In genomic region chr14:24255931-24256696, GRCh38 we compare ENCODE assay signal across 21 cellular contexts.
"Had no signal": no experiment of that assay in that cellular context is flagged by ENCODE, and none has a peak within 500 bp of the region (broad histone marks: within the 10 kb centered on the region; RNA-seq: fewer than 3 reads in every experiment).

No MANE protein-coding gene starts in this region.

- H3K36me3 Mint-ChIP-seq: brain had no signal

- H3K4me3 Mint-ChIP-seq: activated CD4-positive, alpha-beta T cell treated with anti-CD3 and anti-CD28 coated beads, Interleukin-2, amount 10 ng/mL, durations not matched to agents 7 days and 5 days; activated CD8-positive, alpha-beta T cell treated with anti-CD3 and anti-CD28 coated beads for 36 hours; activated naive CD8-positive, alpha-beta T cell treated with anti-CD3 and anti-CD28 coated beads, Interleukin-2, amount 50 U/mL, for 24 hours; activated T-helper 1 cell treated with anti-CD3 and anti-CD28 coated beads, Interleukin-12 subunit alpha, Interleukin-12 subunit beta, Interleukin-2, Interleukin-4 antibody, amounts not matched to agents 30 ng/mL and 10 ng/mL and 1 ng/mL, durations not matched to agents 14 hours and 24 hours and 36 hours; brain; naive B cell; T-helper 1 cell treated with Interleukin-12 subunit alpha and Interleukin-12 subunit beta and Interleukin-4 antibody, amounts not matched to agents 30 μg/mL and 1 μg/mL, for 36 hours had no signal

- H3K9me3 Mint-ChIP-seq: activated CD4-positive, alpha-beta T cell treated with anti-CD3 and anti-CD28 coated beads, Interleukin-2, amount 10 ng/mL, durations not matched to agents 7 days and 5 days; activated CD8-positive, alpha-beta T cell treated with anti-CD3 and anti-CD28 coated beads for 36 hours; activated naive CD8-positive, alpha-beta T cell treated with anti-CD3 and anti-CD28 coated beads, Interleukin-2, amount 50 U/mL, for 24 hours; activated T-helper 1 cell treated with anti-CD3 and anti-CD28 coated beads, Interleukin-12 subunit alpha, Interleukin-12 subunit beta, Interleukin-2, Interleukin-4 antibody, amounts not matched to agents 30 ng/mL and 10 ng/mL and 1 ng/mL, durations not matched to agents 14 hours and 24 hours and 36 hours; brain; naive B cell; T-helper 1 cell treated with Interleukin-12 subunit alpha and Interleukin-12 subunit beta and Interleukin-4 antibody, amounts not matched to agents 30 μg/mL and 1 μg/mL, for 36 hours had no signal

- H3K27me3 Mint-ChIP-seq: activated CD4-positive, alpha-beta T cell treated with anti-CD3 and anti-CD28 coated beads, Interleukin-2, amount 10 ng/mL, durations not matched to agents 7 days and 5 days; activated CD8-positive, alpha-beta T cell treated with anti-CD3 and anti-CD28 coated beads for 36 hours; activated naive CD8-positive, alpha-beta T cell treated with anti-CD3 and anti-CD28 coated beads, Interleukin-2, amount 50 U/mL, for 24 hours; naive B cell had no signal

- H3K27ac Mint-ChIP-seq: activated CD4-positive, alpha-beta T cell treated with anti-CD3 and anti-CD28 coated beads, Interleukin-2, amount 10 ng/mL, durations not matched to agents 7 days and 5 days; activated CD8-positive, alpha-beta T cell treated with anti-CD3 and anti-CD28 coated beads for 36 hours; activated naive CD8-positive, alpha-beta T cell treated with anti-CD3 and anti-CD28 coated beads, Interleukin-2, amount 50 U/mL, for 24 hours; activated T-helper 1 cell treated with anti-CD3 and anti-CD28 coated beads, Interleukin-12 subunit alpha, Interleukin-12 subunit beta, Interleukin-2, Interleukin-4 antibody, amounts not matched to agents 30 ng/mL and 10 ng/mL and 1 ng/mL, durations not matched to agents 14 hours and 24 hours and 36 hours; brain had no signal

- H3K4me1 Mint-ChIP-seq: brain, naive B cell had no signal

- DNase-seq: activated CD4-positive, alpha-beta T cell treated with anti-CD3 and anti-CD28 coated beads, Interleukin-2, amount 10 ng/mL, durations not matched to agents 7 days and 5 days; activated CD4-positive, CD25-positive, alpha-beta regulatory T cell treated with anti-CD3 and anti-CD28 coated beads, Interleukin-2, amount 50 U/mL, for 72 hours; activated CD8-positive, alpha-beta T cell treated with anti-CD3 and anti-CD28 coated beads for 36 hours; activated gamma-delta T cell; activated naive CD4-positive, alpha-beta T cell treated with anti-CD3 and anti-CD28 coated beads, Interleukin-2, amount 50 U/mL, for 16 hours; activated naive CD8-positive, alpha-beta T cell treated with anti-CD3 and anti-CD28 coated beads, Interleukin-2, amount 50 U/mL, for 24 hours; dermis blood vessel endothelial cell; effector CD8-positive, alpha-beta T cell; foreskin keratinocyte; naive B cell; psoas muscle; stimulated activated CD4-positive, alpha-beta T cell treated with anti-CD3 and anti-CD28 coated beads, Interleukin-1b, Interleukin-23, amount 100 ng/mL, for 48 hours; trophoblast cell; WERI-Rb-1 had no signal

- H3K9me3 ChIP-seq: lower lobe of right lung, psoas muscle, right atrium auricular region, vagina had no signal

- ATAC-seq: activated CD8-positive, alpha-beta T cell treated with anti-CD3 and anti-CD28 coated beads for 36 hours; activated naive CD8-positive, alpha-beta T cell treated with anti-CD3 and anti-CD28 coated beads, Interleukin-2, amount 50 U/mL, for 24 hours; foreskin keratinocyte; left lobe of liver had no signal
